In genomic region chr7:26379711-26380110, GRCh38 we compare ENCODE assay signal across 22 cellular contexts.
DNase-seq lines count a peak whose midpoint lies in the region; ATAC-seq, FAIRE-seq and TF ChIP-seq lines count a peak whose summit lies in the region.
"Had no signal": no experiment of that assay in that cellular context is flagged by ENCODE, and none has a peak within 500 bp of the region (broad histone marks: within the 10 kb centered on the region; RNA-seq: fewer than 3 reads in every experiment).

No MANE protein-coding gene starts in this region.

- CTCF ChIA-PET in HEK293 (lab: Yijun Ruan, JAX) (interaction anchor here (0.6 to 1.6 kb wide), 3 partner anchors 121 to 764 kb away, joined by 3 to 5 read pairs (median 4); no protein-coding TSS in a partner anchor), endothelial cell of umbilical vein (lab: Charles Lee) (interaction anchor here (2.4 to 3.6 kb wide), 3 partner anchors 10 to 287 kb away, joined by 16 to 60 read pairs (median 42); no protein-coding TSS in a partner anchor)

- H3K27ac Mint-ChIP-seq in nephron progenitor cell = no peak overlapping the region
- H3K27ac Mint-ChIP-seq: T-helper 17 cell had no signal

- TF ChIP-seq CTCF in HEK293 (tag by site-specific recombination; IDR thresholded peaks at IDR 0.05) (no peak), endothelial cell of umbilical vein (IDR thresholded peaks at IDR 0.05; ENCODE audit: extremely low read depth in 1 of 2, insufficient read depth in 1 of 2, low read depth in 1 of 2, low read length in 2 of 2) (no peak), nephron progenitor cell (IDR thresholded peaks at IDR 0.05) (no peak)

- no peaks in the 10 kb centered on the region for H3K79me2 ChIP-seq in endothelial cell of umbilical vein (ENCODE audit: control insufficient read depth, insufficient read depth, low read length)

- intact Hi-C loops in endothelial cell of umbilical vein (cut with micrococcal nuclease) = no loop called here

- H3K9ac ChIP-seq in endothelial cell of umbilical vein (replicated peaks; ENCODE audit: extremely low read depth, insufficient read depth, low read length) = no peak overlapping the region

- H3K9me3 Mint-ChIP-seq in nephron progenitor cell = no peaks in the 10 kb centered on the region
- H3K9me3 Mint-ChIP-seq: IgD-negative memory B cell had no signal

- TF ChIP-seq POLR2A in endothelial cell of umbilical vein (IDR thresholded peaks at IDR 0.05; ENCODE audit: low read depth, low read length) = no peak

- H3K27me3 Mint-ChIP-seq in nephron progenitor cell (ENCODE audit: low read depth, poor library complexity) = peaks cover 4% of the 10 kb centered on the region
- H3K27me3 Mint-ChIP-seq: IgD-negative memory B cell had no signal

- H3K36me3 ChIP-seq in HEK293 (ENCODE audit: control insufficient read depth in 2 of 2, insufficient read depth in 1 of 2, low read length in 2 of 2) = no peaks in the 10 kb centered on the region
- H3K36me3 ChIP-seq in endothelial cell of umbilical vein (ENCODE audit: control insufficient read depth in 2 of 2, extremely low read depth in 1 of 2, insufficient read depth in 2 of 2, low read length in 2 of 2) = no peaks in the 10 kb centered on the region
- H3K36me3 ChIP-seq: BE2C had no signal

- H3K27ac ChIP-seq in HEK293 (ENCODE audit: extremely low read depth, low read depth, low read length) (no peak overlapping the region), endothelial cell of umbilical vein (ENCODE audit: insufficient read depth, low read depth, low read length) (no peak overlapping the region)
- H3K27ac ChIP-seq: RWPE1, SK-N-MC had no signal

- BruUV-seq in endothelial cell of umbilical vein (replicated peaks; lab: Mats Ljungman, UMichigan) = no TSS peak

- no peak for FAIRE-seq in endothelial cell of umbilical vein (lab: Jason Lieb, UNC)
- FAIRE-seq: A204.1, D721Med, GM12891 had no signal

- peaks cover 35% of the 10 kb centered on the region for H3K4me1 Mint-ChIP-seq in nephron progenitor cell

- H3K4me1 ChIP-seq in HEK293 (ENCODE audit: control insufficient read depth, insufficient read depth, low read length) (peaks cover 18% of the 10 kb centered on the region), endothelial cell of umbilical vein (ENCODE audit: control insufficient read depth, extremely low read depth, insufficient read depth, low read length) (peaks cover 11% of the 10 kb centered on the region)
- H3K4me1 ChIP-seq: BE2C had no signal

- H3K27me3 ChIP-seq in endothelial cell of umbilical vein (ENCODE audit: control insufficient read depth in 2 of 2, insufficient read depth in 2 of 2, low read length in 2 of 2) = peaks cover 3% of the 10 kb centered on the region in 2 experiments

- no peak for ATAC-seq in GM19452 (IDR thresholded peaks at IDR 0.05; ENCODE audit: unreplicated experiment)
- ATAC-seq: T-helper 17 cell had no signal

- no peak overlapping the region for H2AFZ ChIP-seq in endothelial cell of umbilical vein (ENCODE audit: low read depth, low read length)

- DNase-seq in NCI-H2196 (lab: John Stamatoyannopoulos, UW; ENCODE audit: unreplicated experiment) (peak; percentile 30), NCI-H2196 treated with DMSO at 0.1 percent for 48 hours (lab: John Stamatoyannopoulos, UW; ENCODE audit: unreplicated experiment) (no peak), NCI-H345 (lab: John Stamatoyannopoulos, UW) (peak; percentile 80), endothelial cell of umbilical vein (ENCODE audit: low read depth, low spot score) (peak; percentile 23), nephron progenitor cell (no peak), pons (ENCODE audit: low spot score) (no peak)
- DNase-seq: BE2C, DND-41, MV-4-11, NCI-H2081 treated with DMSO at 0.1 percent for 48 hours, NCI-H524 treated with DMSO at 0.1 percent for 48 hours, SHP77 treated with DMSO at 0.1 percent for 48 hours, SW 1271, T-helper 17 cell had no signal

- H3K9me3 ChIP-seq in HEK293 (ENCODE audit: control insufficient read depth, insufficient read depth, low read depth, low read length) (no peaks in the 10 kb centered on the region), endothelial cell of umbilical vein (replicated peaks; ENCODE audit: control insufficient read depth, insufficient read depth, low read length) (no peaks in the 10 kb centered on the region)

- H3K36me3 Mint-ChIP-seq in nephron progenitor cell (ENCODE audit: low read depth) = no peaks in the 10 kb centered on the region
- H3K36me3 Mint-ChIP-seq: IgD-negative memory B cell had no signal

- dilution Hi-C loops in endothelial cell of umbilical vein (cut with MboI; ENCODE audit: extremely low pct_ligation_motif_present, low sequenced_read_pairs) = loop anchor here (10.0 kb wide), 2 partner anchors 475 to 785 kb away; partner anchors contain the start of gene HOXA9

- H3K4me3 ChIP-seq in HEK293 (ENCODE audit: low read depth, low read length) (no peak overlapping the region), endothelial cell of umbilical vein (replicated peaks in 1 of 3; ENCODE audit: insufficient read depth in 1 of 3, low read depth in 1 of 3, low read length in 3 of 3) (no peak overlapping the region)
- H3K4me3 ChIP-seq: SK-N-MC had no signal

- no peak overlapping the region for H3K4me2 ChIP-seq in endothelial cell of umbilical vein (ENCODE audit: insufficient read depth, low read length)

- H4K20me1 ChIP-seq in endothelial cell of umbilical vein (replicated peaks; ENCODE audit: control insufficient read depth, extremely low read depth, insufficient read depth, low read length) = no peaks in the 10 kb centered on the region

- POLR2A ChIA-PET in HEK293 (lab: Yijun Ruan, JAX) = interaction anchor here (1.0 kb wide), 1 partner anchor 18 kb away, joined by 3 read pairs; no protein-coding TSS in a partner anchor
- POLR2A ChIA-PET in endothelial cell of umbilical vein (lab: Charles Lee) = no interaction called here

- no peaks in the 10 kb centered on the region for H3K9me1 ChIP-seq in endothelial cell of umbilical vein (replicated peaks; ENCODE audit: control insufficient read depth, extremely low read depth, insufficient read depth, low read length)

- H3K4me3 Mint-ChIP-seq in nephron progenitor cell = no peak overlapping the region
- H3K4me3 Mint-ChIP-seq: T-helper 17 cell had no signal

TF ChIP-seq in HEK293, 187 proteins besides CTCF, POLR2A, EP300 and RAD21:
- TF ChIP-seq ZBTB1 (tag by site-specific recombination; IDR thresholded peaks at IDR 0.05) (no peak), ZNF133 (tag by site-specific recombination; IDR thresholded peaks at IDR 0.05) (no peak), ZNF473 (tag by site-specific recombination; IDR thresholded peaks at IDR 0.05) (no peak), ZNF121 (tag by site-specific recombination; IDR thresholded peaks at IDR 0.05) (no peak), ZNF843 (tag by site-specific recombination; IDR thresholded peaks at IDR 0.05) (peak; percentile 73), OSR2 (tag by site-specific recombination; IDR thresholded peaks at IDR 0.05) (peak; percentile 34; the same call in 1 of the 2 replicates), ZNF530 (tag by site-specific recombination; IDR thresholded peaks at IDR 0.05; ENCODE audit: low read depth) (no peak), ZNF221 (tag by site-specific recombination; IDR thresholded peaks at IDR 0.05; ENCODE audit: borderline replicate concordance) (no peak), GLI2 (tag by site-specific recombination; IDR thresholded peaks at IDR 0.05; ENCODE audit: borderline replicate concordance, low read depth) (no peak), FEZF1 (tag by site-specific recombination; IDR thresholded peaks at IDR 0.05) (peak; percentile 54)

TF ChIP-seq in endothelial cell of umbilical vein, 7 proteins besides CTCF, POLR2A, EP300 and RAD21:
- TF ChIP-seq MYC (IDR thresholded peaks at IDR 0.05; ENCODE audit: low read depth, low read length) (no peak), EZH2 (IDR thresholded peaks at IDR 0.05; ENCODE audit: borderline replicate concordance, low read depth, low read length, severe bottlenecking) (no peak), MAX (IDR thresholded peaks at IDR 0.05; ENCODE audit: insufficient read depth, insufficient read length) (no peak), POLR2AphosphoS5 (IDR thresholded peaks at IDR 0.05; ENCODE audit: insufficient read depth, low read depth, low read length) (no peak), FOS (IDR thresholded peaks at IDR 0.05; ENCODE audit: borderline replicate concordance, insufficient read depth, low read length) (no peak), JUN (IDR thresholded peaks at IDR 0.05; ENCODE audit: borderline replicate concordance, insufficient read depth, insufficient read length, low read depth) (no peak), GATA2 (IDR thresholded peaks at IDR 0.05; ENCODE audit: insufficient read depth, insufficient read length, low read depth, low read length) (no peak)
TF ChIP-seq in endothelial cell of umbilical vein: peak in this region for 0.

Comparison
In these comparisons a context has a peak if more than half of its experiments do, and no peak if none do; other contexts are left out.
1. DNase-seq: peak in NCI-H2196 (single experiment), NCI-H345 (single experiment) and endothelial cell of umbilical vein (single experiment); none in NCI-H2196 treated with DMSO at 0.1 percent for 48 hours (single experiment), nephron progenitor cell (single experiment) and pons (single experiment).